28 cellular contexts compared by ENCODE assay signal in genomic region chr3:185242642-185243041, GRCh38.
"Had no signal": no experiment of that assay in that cellular context is flagged by ENCODE, and none has a peak within 500 bp of the region (broad histone marks: within the 10 kb centered on the region; RNA-seq: fewer than 3 reads in every experiment).

No MANE protein-coding gene starts in this region.

- H3K27me3 ChIP-seq: ascending aorta, breast epithelium, cardiac muscle cell, colonic mucosa, esophagus squamous epithelium, gastroesophageal sphincter, heart right ventricle had no signal

- H3K36me3 Mint-ChIP-seq: activated naive CD4-positive, alpha-beta T cell treated with anti-CD3 and anti-CD28 coated beads, Interleukin-2, amount 10 ng/mL, durations not matched to agents 7 days and 5 days had no signal

- H3K4me3 Mint-ChIP-seq: activated B cell treated with CpG ODN at 0.5 μM for 24 hours; activated CD4-positive, alpha-beta memory T cell treated with anti-CD3 and anti-CD28 coated beads, Interleukin-2, amount 10 ng/mL, durations not matched to agents 7 days and 5 days; activated naive CD4-positive, alpha-beta T cell treated with anti-CD3 and anti-CD28 coated beads, Interleukin-2, amount 10 ng/mL, durations not matched to agents 7 days and 5 days; activated naive CD8-positive, alpha-beta T cell treated with anti-CD3 and anti-CD28 coated beads, Interleukin-2, amount 10 ng/mL, durations not matched to agents 7 days and 5 days; activated T-cell treated with anti-CD3 and anti-CD28 coated beads, Interleukin-2, amount 50 U/mL, for 24 hours; activated T-cell treated with anti-CD3 and anti-CD28 coated beads, Interleukin-2, amount 50 U/mL, for 72 hours; brain; T-helper 17 cell; T-helper 2 cell treated with Interferon-gamma antibody and Interleukin-4, amounts not matched to agents 5 μg/mL and 100 μg/mL, for 36 hours had no signal

- H3K27ac Mint-ChIP-seq: activated B cell treated with CpG ODN at 0.5 μM for 24 hours; activated CD4-positive, alpha-beta memory T cell treated with anti-CD3 and anti-CD28 coated beads, Interleukin-2, amount 10 ng/mL, durations not matched to agents 7 days and 5 days; activated naive CD4-positive, alpha-beta T cell treated with anti-CD3 and anti-CD28 coated beads, Interleukin-2, amount 10 ng/mL, durations not matched to agents 7 days and 5 days; activated naive CD4-positive, alpha-beta T cell treated with anti-CD3 and anti-CD28 coated beads, Interleukin-2, amount 50 U/mL, for 72 hours; activated naive CD8-positive, alpha-beta T cell treated with anti-CD3 and anti-CD28 coated beads, Interleukin-2, amount 10 ng/mL, durations not matched to agents 7 days and 5 days; activated T-cell treated with anti-CD3 and anti-CD28 coated beads, Interleukin-2, amount 50 U/mL, for 24 hours; activated T-cell treated with anti-CD3 and anti-CD28 coated beads, Interleukin-2, amount 50 U/mL, for 72 hours; brain; T-helper 17 cell; T-helper 2 cell treated with Interferon-gamma antibody and Interleukin-4, amounts not matched to agents 5 μg/mL and 100 μg/mL, for 36 hours had no signal

- DNase-seq: activated B cell treated with CpG ODN at 0.5 μM for 24 hours; activated CD4-positive, alpha-beta memory T cell treated with anti-CD3 and anti-CD28 coated beads, Interleukin-2, amount 10 ng/mL, durations not matched to agents 7 days and 5 days; activated CD4-positive, alpha-beta T cell treated with anti-CD3 and anti-CD28 coated beads for 48 hours; activated CD8-positive, alpha-beta memory T cell treated with anti-CD3 and anti-CD28 coated beads, Interleukin-2, amount 50 U/mL, for 48 hours; activated gamma-delta T cell; activated naive CD4-positive, alpha-beta T cell; activated naive CD4-positive, alpha-beta T cell treated with anti-CD3 and anti-CD28 coated beads, Interleukin-2, amount 10 ng/mL, durations not matched to agents 7 days and 5 days; activated naive CD8-positive, alpha-beta T cell treated with anti-CD3 and anti-CD28 coated beads, Interleukin-2, amount 10 ng/mL, durations not matched to agents 7 days and 5 days; activated T-cell treated with anti-CD3 and anti-CD28 coated beads for 4 hours; activated T-cell treated with anti-CD3 and anti-CD28 coated beads, Interleukin-2, amount 50 U/mL, for 24 hours; activated T-cell treated with anti-CD3 and anti-CD28 coated beads, Interleukin-2, amount 50 U/mL, for 72 hours; central memory CD4-positive, alpha-beta T cell; cerebellar nuclear complex; colonic mucosa; effector CD8-positive, alpha-beta T cell; esophagus squamous epithelium; foreskin melanocyte; heart right ventricle; T-helper 17 cell; T1000; WERI-Rb-1 had no signal

- H3K27me3 Mint-ChIP-seq: activated naive CD8-positive, alpha-beta T cell treated with anti-CD3 and anti-CD28 coated beads, Interleukin-2, amount 10 ng/mL, durations not matched to agents 7 days and 5 days; T-helper 17 cell had no signal

- H3K4me3 ChIP-seq: ascending aorta, breast epithelium, cardiac muscle cell, colonic mucosa, esophagus squamous epithelium, gastroesophageal sphincter, heart right ventricle had no signal

- H3K9me3 ChIP-seq: colonic mucosa had no signal

- H3K4me1 ChIP-seq: ascending aorta, breast epithelium, colonic mucosa, esophagus squamous epithelium, gastroesophageal sphincter, heart right ventricle had no signal

- H3K4me1 Mint-ChIP-seq: activated B cell treated with CpG ODN at 0.5 μM for 24 hours; activated CD4-positive, alpha-beta memory T cell treated with anti-CD3 and anti-CD28 coated beads, Interleukin-2, amount 10 ng/mL, durations not matched to agents 7 days and 5 days; activated naive CD4-positive, alpha-beta T cell treated with anti-CD3 and anti-CD28 coated beads, Interleukin-2, amount 10 ng/mL, durations not matched to agents 7 days and 5 days; activated naive CD8-positive, alpha-beta T cell treated with anti-CD3 and anti-CD28 coated beads, Interleukin-2, amount 10 ng/mL, durations not matched to agents 7 days and 5 days; brain; T-helper 17 cell had no signal

- H3K36me3 ChIP-seq: breast epithelium, cardiac muscle cell, colonic mucosa, WERI-Rb-1 had no signal
